ENCODE assay signal across 14 cellular contexts in the genomic region with DNA sequence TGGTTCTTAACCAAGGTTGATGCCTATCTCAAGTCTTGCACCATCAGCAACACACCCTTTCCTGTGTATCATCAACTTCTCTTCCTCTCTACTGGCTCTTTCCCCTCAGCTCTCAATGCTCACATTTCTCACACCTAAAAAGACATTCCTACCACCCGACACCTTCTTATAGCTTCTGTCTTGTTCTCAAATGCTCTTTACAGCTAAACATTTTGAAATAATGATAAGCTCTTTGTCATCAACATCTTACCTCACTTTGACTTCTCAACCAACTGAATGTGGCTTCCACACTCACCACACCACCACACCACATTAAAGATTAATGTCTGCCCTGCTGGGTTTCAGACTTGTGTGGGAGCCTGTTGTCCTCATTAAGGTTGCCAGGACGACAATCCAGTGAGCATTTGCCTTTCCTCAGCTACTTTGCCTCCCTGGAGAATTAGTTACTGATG.
DNase-seq lines count a peak whose midpoint lies in the region; ATAC-seq and TF ChIP-seq lines count a peak whose summit lies in the region.
"Had no signal": no experiment of that assay in that cellular context is flagged by ENCODE, and none has a peak within 500 bp of the region (broad histone marks: within the 10 kb centered on the region; RNA-seq: fewer than 3 reads in every experiment).

No MANE protein-coding gene starts in this region.

- H3K4me3 ChIP-seq in spleen (no peak overlapping the region), SK-N-SH (ENCODE audit: low read depth in 2 of 2, low read length in 1 of 2) (no peak overlapping the region)
- H3K4me3 ChIP-seq: gastroesophageal sphincter, skin epidermis had no signal

- POLR2A ChIA-PET in SK-N-SH (lab: Yijun Ruan, JAX) = interaction anchor here (1.0 kb wide), 1 partner anchor 15 kb away, joined by 3 read pairs; no protein-coding TSS in a partner anchor

- DNase-seq in activated effector memory CD4-positive, alpha-beta T cell treated with Interleukin-2 at 50 U/mL for 16 hours = peak; percentile 13
- no peak for DNase-seq in activated effector memory CD4-positive, alpha-beta T cell treated with anti-CD3 and anti-CD28 coated beads, Interleukin-2, amount 50 U/mL, for 16 hours
- DNase-seq in NOMO-1 treated with DMSO at 0.1 percent for 48 hours (lab: John Stamatoyannopoulos, UW; ENCODE audit: unreplicated experiment) = peak; percentile 93
- DNase-seq in astrocyte of the hippocampus (ENCODE audit: low read depth, low spot score) = peak; percentile 44
- no peak for DNase-seq in spleen
- DNase-seq in SK-N-SH = no peak
- no peak for DNase-seq in GM19240 (ENCODE audit: insufficient read length, low spot score)
- DNase-seq: GOT3, midbrain, NCI-H2171 had no signal

- H3K4me2 ChIP-seq in SK-N-SH = no peak overlapping the region

- ATAC-seq in GM21528 (IDR thresholded peaks at IDR 0.05; ENCODE audit: low FRiP score, unreplicated experiment) = no peak
- ATAC-seq: gastroesophageal sphincter had no signal

- no peak for TF ChIP-seq EP300 in SK-N-SH (IDR thresholded peaks at IDR 0.05; ENCODE audit: borderline replicate concordance in 1 of 2, low read depth in 1 of 2, low read length in 1 of 2)

- WGBS in spleen, 5 donors = 24 to 46% (median 37%) methylated on average over 2 of the region's 2 CpGs
- 30% methylated on average over 2 of the region's 2 CpGs for WGBS in SK-N-SH (ENCODE audit: low lambda C conversion rate)

- TF ChIP-seq CTCF in spleen (IDR thresholded peaks at IDR 0.05 in 8 of 11, conservative IDR thresholded peaks at IDR 0.05 in 3 of 11) = no peak
- TF ChIP-seq CTCF in SK-N-SH (IDR thresholded peaks at IDR 0.05) = no peak

- H3K36me3 ChIP-seq in spleen (no peaks in the 10 kb centered on the region), SK-N-SH (replicated peaks in 1 of 2; ENCODE audit: control insufficient read depth in 1 of 2, insufficient read depth in 2 of 2, low read length in 1 of 2) (no peaks in the 10 kb centered on the region)
- H3K36me3 ChIP-seq: gastroesophageal sphincter had no signal

- H3K79me2 ChIP-seq in SK-N-SH (ENCODE audit: insufficient read depth) = no peaks in the 10 kb centered on the region

- H3K9me3 ChIP-seq in spleen (peaks cover 0 to 17% (median 6%) of the 10 kb centered on the region in 8 donors), SK-N-SH (no peaks in the 10 kb centered on the region)
- H3K9me3 ChIP-seq: gastroesophageal sphincter had no signal

- no peak for TF ChIP-seq POLR2A in spleen (IDR thresholded peaks at IDR 0.05)

- no peak overlapping the region for H2AFZ ChIP-seq in SK-N-SH (ENCODE audit: low read depth)

- no peaks in the 10 kb centered on the region for H3F3A ChIP-seq in SK-N-SH (replicated peaks; ENCODE audit: insufficient read depth)

- CTCF ChIA-PET in SK-N-SH (lab: Yijun Ruan, JAX) = interaction anchor here (2.3 kb wide), 1 partner anchor 9 kb away, joined by 7 read pairs; no protein-coding TSS in a partner anchor

- no peaks in the 10 kb centered on the region for H3K27me3 ChIP-seq in spleen (replicated peaks in 1 of 7)
- no peaks in the 10 kb centered on the region for H3K27me3 ChIP-seq in SK-N-SH (ENCODE audit: insufficient read depth)
- H3K27me3 ChIP-seq: gastroesophageal sphincter had no signal

- intact Hi-C loops in spleen (cut with DNase I; ENCODE audit: low total_unique reads) = no loop called here

- no peak overlapping the region for H3K9ac ChIP-seq in SK-N-SH

- H3K9me2 ChIP-seq in SK-N-SH = no peaks in the 10 kb centered on the region

- no peak for TF ChIP-seq RAD21 in SK-N-SH (IDR thresholded peaks at IDR 0.05; ENCODE audit: low read length)

- H3K27ac ChIP-seq in spleen (peak overlapping the region in 5 of 8 donors; percentile 26 to 75 (median 70)), SK-N-SH (ENCODE audit: low read depth in 2 of 2, low read length in 1 of 2) (no peak overlapping the region)
- H3K27ac ChIP-seq: C4-2B, gastroesophageal sphincter had no signal

- peaks cover 0 to 34% (median 4%) of the 10 kb centered on the region in 6 donors for H3K4me1 ChIP-seq in spleen
- no peaks in the 10 kb centered on the region; a peak in 1 of 4 replicates for H3K4me1 ChIP-seq in SK-N-SH (ENCODE audit: control insufficient read depth in 1 of 2, insufficient read depth in 2 of 2, low read depth in 1 of 2, low read length in 1 of 2)
- H3K4me1 ChIP-seq: gastroesophageal sphincter had no signal

- no peaks in the 10 kb centered on the region for H4K20me1 ChIP-seq in SK-N-SH (ENCODE audit: insufficient read depth)

TF ChIP-seq in SK-N-SH, 30 proteins besides CTCF, POLR2A, EP300 and RAD21:
- no peak for TF ChIP-seq MEF2A (IDR thresholded peaks at IDR 0.05; ENCODE audit: borderline replicate concordance, low read depth)
- TF ChIP-seq ELF1 (IDR thresholded peaks at IDR 0.05) = no peak
- TF ChIP-seq FOXJ3 (CRISPR knock-in tag; IDR thresholded peaks at IDR 0.05) = no peak
- TF ChIP-seq EZH2phosphoT487 (IDR thresholded peaks at IDR 0.05; ENCODE audit: borderline replicate concordance, low read depth) = no peak
- no peak for TF ChIP-seq SIN3A (IDR thresholded peaks at IDR 0.05; ENCODE audit: borderline replicate concordance, low read depth, low read length)
- TF ChIP-seq, protein P1, sequence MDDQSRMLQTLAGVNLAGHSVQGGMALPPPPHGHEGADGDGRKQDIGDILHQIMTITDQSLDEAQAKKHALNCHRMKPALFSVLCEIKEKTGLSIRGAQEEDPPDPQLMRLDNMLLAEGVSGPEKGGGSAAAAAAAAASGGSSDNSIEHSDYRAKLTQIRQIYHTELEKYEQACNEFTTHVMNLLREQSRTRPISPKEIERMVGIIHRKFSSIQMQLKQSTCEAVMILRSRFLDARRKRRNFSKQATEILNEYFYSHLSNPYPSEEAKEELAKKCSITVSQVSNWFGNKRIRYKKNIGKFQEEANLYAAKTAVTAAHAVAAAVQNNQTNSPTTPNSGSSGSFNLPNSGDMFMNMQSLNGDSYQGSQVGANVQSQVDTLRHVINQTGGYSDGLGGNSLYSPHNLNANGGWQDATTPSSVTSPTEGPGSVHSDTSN (IDR thresholded peaks at IDR 0.05) = no peak
- TF ChIP-seq, protein P2, sequence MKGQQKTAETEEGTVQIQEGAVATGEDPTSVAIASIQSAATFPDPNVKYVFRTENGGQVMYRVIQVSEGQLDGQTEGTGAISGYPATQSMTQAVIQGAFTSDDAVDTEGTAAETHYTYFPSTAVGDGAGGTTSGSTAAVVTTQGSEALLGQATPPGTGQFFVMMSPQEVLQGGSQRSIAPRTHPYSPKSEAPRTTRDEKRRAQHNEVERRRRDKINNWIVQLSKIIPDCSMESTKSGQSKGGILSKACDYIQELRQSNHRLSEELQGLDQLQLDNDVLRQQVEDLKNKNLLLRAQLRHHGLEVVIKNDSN (IDR thresholded peaks at IDR 0.05; ENCODE audit: borderline replicate concordance, low read depth) = no peak
- no peak for TF ChIP-seq CHD2 (IDR thresholded peaks at IDR 0.05; ENCODE audit: low read length, partially characterized antibody)
- TF ChIP-seq, protein P3, sequence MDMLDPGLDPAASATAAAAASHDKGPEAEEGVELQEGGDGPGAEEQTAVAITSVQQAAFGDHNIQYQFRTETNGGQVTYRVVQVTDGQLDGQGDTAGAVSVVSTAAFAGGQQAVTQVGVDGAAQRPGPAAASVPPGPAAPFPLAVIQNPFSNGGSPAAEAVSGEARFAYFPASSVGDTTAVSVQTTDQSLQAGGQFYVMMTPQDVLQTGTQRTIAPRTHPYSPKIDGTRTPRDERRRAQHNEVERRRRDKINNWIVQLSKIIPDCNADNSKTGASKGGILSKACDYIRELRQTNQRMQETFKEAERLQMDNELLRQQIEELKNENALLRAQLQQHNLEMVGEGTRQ (IDR thresholded peaks at IDR 0.05; ENCODE audit: borderline replicate concordance, low read depth, low read length) = no peak
- no peak for TF ChIP-seq TCF12 (IDR thresholded peaks at IDR 0.05)
- no peak for TF ChIP-seq JUND (IDR thresholded peaks at IDR 0.05)
- TF ChIP-seq, protein P4, sequence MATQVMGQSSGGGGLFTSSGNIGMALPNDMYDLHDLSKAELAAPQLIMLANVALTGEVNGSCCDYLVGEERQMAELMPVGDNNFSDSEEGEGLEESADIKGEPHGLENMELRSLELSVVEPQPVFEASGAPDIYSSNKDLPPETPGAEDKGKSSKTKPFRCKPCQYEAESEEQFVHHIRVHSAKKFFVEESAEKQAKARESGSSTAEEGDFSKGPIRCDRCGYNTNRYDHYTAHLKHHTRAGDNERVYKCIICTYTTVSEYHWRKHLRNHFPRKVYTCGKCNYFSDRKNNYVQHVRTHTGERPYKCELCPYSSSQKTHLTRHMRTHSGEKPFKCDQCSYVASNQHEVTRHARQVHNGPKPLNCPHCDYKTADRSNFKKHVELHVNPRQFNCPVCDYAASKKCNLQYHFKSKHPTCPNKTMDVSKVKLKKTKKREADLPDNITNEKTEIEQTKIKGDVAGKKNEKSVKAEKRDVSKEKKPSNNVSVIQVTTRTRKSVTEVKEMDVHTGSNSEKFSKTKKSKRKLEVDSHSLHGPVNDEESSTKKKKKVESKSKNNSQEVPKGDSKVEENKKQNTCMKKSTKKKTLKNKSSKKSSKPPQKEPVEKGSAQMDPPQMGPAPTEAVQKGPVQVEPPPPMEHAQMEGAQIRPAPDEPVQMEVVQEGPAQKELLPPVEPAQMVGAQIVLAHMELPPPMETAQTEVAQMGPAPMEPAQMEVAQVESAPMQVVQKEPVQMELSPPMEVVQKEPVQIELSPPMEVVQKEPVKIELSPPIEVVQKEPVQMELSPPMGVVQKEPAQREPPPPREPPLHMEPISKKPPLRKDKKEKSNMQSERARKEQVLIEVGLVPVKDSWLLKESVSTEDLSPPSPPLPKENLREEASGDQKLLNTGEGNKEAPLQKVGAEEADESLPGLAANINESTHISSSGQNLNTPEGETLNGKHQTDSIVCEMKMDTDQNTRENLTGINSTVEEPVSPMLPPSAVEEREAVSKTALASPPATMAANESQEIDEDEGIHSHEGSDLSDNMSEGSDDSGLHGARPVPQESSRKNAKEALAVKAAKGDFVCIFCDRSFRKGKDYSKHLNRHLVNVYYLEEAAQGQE (IDR thresholded peaks at IDR 0.05; ENCODE audit: low read depth, low read length) = no peak

Comparison
In these comparisons a context has a peak if more than half of its experiments do, and no peak if none do; other contexts are left out.
1. DNase-seq: peak in activated effector memory CD4-positive, alpha-beta T cell treated with Interleukin-2 at 50 U/mL for 16 hours (single experiment), NOMO-1 treated with DMSO at 0.1 percent for 48 hours (single experiment) and astrocyte of the hippocampus (single experiment); none in activated effector memory CD4-positive, alpha-beta T cell treated with anti-CD3 and anti-CD28 coated beads, Interleukin-2, amount 50 U/mL, for 16 hours (single experiment), spleen (single experiment), SK-N-SH (single experiment) and GM19240 (single experiment).
2. H3K27ac ChIP-seq: peak in spleen (5 of 8); none in SK-N-SH (0 of 2).